8 cellular contexts compared by ENCODE assay signal in the genomic region with DNA sequence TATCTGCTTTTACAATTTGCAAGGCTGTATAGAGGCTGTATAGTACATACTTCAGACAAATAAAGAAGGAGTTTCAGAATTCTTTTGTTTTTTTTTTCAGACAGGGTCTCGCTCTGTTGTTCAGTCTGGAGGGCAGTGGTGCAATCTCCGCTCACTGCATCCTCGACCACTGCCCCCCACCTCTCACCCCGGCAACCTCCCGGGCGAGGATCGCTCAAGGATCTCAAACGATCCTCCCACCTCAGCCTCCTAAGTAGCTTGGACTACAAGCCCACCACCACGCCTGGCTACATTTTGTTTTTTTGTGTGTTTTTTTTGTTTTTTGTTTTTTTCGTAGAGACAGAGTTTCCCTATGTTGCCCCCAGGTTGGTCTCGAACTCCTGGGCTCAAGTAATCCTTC. TPM values are rescaled to one million over a fixed set of nuclear protein-coding genes. Genes with fewer than 3 reads are reported as not detected.
A peak's percentile ranks its signal among the peaks of the same experiment; 100 is the strongest.
DNase-seq lines count a peak whose midpoint lies in the region; ATAC-seq and TF ChIP-seq lines count a peak whose summit lies in the region.

No MANE protein-coding gene starts in this region.

- no peaks in the 10 kb centered on the region for H3K27me3 ChIP-seq in CD4-positive, alpha-beta T cell (ENCODE audit: control insufficient read depth, insufficient read depth, low read length)
- no peaks in the 10 kb centered on the region for H3K27me3 ChIP-seq in HUES6 (ENCODE audit: control insufficient read depth, insufficient read depth, low read length)

- H3K4me1 ChIP-seq in HUES6 (ENCODE audit: control insufficient read depth, insufficient read depth, low read length), result no peaks in the 10 kb centered on the region

- ATAC-seq in CD4-positive, alpha-beta T cell (ENCODE audit: poor library complexity), result peak; percentile 11
- no peak for ATAC-seq in GM19023 (IDR thresholded peaks at IDR 0.05; ENCODE audit: unreplicated experiment)

- H3K36me3 ChIP-seq in HUES6 (ENCODE audit: control insufficient read depth, insufficient read depth, low read length), result peaks cover 26% of the 10 kb centered on the region

- no peaks in the 10 kb centered on the region for H3K27me3 Mint-ChIP-seq in CD4-positive, alpha-beta T cell
- H3K27me3 Mint-ChIP-seq in nephron progenitor cell (ENCODE audit: low read depth, poor library complexity), result peaks cover 9% of the 10 kb centered on the region

- peak overlapping the region; percentile 14; the same call in 1 of the 2 replicates for H3K4me3 ChIP-seq in HUES6 (ENCODE audit: low read depth, low read length)

- CTCF ChIA-PET in CD4-positive, alpha-beta T cell (lab: Charles Lee), result interaction anchor here (0.7 to 2.5 kb wide), 5 partner anchors 9 to 88 kb away, joined by 3 to 10 read pairs (median 4); a partner anchor contains a TSS

- POLR2A ChIA-PET in CD4-positive, alpha-beta T cell (lab: Charles Lee), result interaction anchor here (0.6 to 2.4 kb wide), 13 partner anchors 9 to 104 kb away, joined by 3 to 13 read pairs (median 5); a partner anchor contains a TSS

- H3K4me3 Mint-ChIP-seq in CD4-positive, alpha-beta T cell, result peak overlapping the region; percentile 87
- peak overlapping the region; percentile 99 for H3K4me3 Mint-ChIP-seq in nephron progenitor cell

- no peak for DNase-seq in CD4-positive, alpha-beta T cell
- DNase-seq in caudate nucleus (lab: John Stamatoyannopoulos, UW) (no peak), nephron progenitor cell (no peak), D341Med (ENCODE audit: low spot score) (no peak), MV-4-11 (lab: John Stamatoyannopoulos, UW) (no peak), NCI-H187 treated with DMSO at 0.1 percent for 48 hours (lab: John Stamatoyannopoulos, UW) (no peak)

- H3K9me3 ChIP-seq in CD4-positive, alpha-beta T cell (ENCODE audit: control insufficient read depth, low read length), result no peaks in the 10 kb centered on the region
- H3K9me3 ChIP-seq in HUES6 (ENCODE audit: control insufficient read depth, insufficient read depth, low read depth, low read length), result no peaks in the 10 kb centered on the region

- H3K9ac ChIP-seq in HUES6 (ENCODE audit: low read length), result no peak overlapping the region

- peaks cover 67% of the 10 kb centered on the region for H3K4me1 Mint-ChIP-seq in CD4-positive, alpha-beta T cell (ENCODE audit: low read depth)
- H3K4me1 Mint-ChIP-seq in nephron progenitor cell, result peaks cover 38% of the 10 kb centered on the region

- peak overlapping the region; percentile 54 for H3K27ac ChIP-seq in CD4-positive, alpha-beta T cell (ENCODE audit: low read depth, low read length)
- H3K27ac ChIP-seq in HUES6 (ENCODE audit: low read depth, low read length), result no peak overlapping the region
- H3K27ac ChIP-seq in caudate nucleus (ENCODE audit: low read depth, low read length), result peak overlapping the region; percentile 13

- intact Hi-C loops in CD4-positive, alpha-beta T cell (cut with DNase I, micrococcal nuclease), result loop anchor here (2.0 to 5.0 kb wide), 4 partner anchors 17 to 81 kb away; no protein-coding TSS in a partner anchor

- no peak for TF ChIP-seq CTCF in CD4-positive, alpha-beta T cell (IDR thresholded peaks at IDR 0.05)
- TF ChIP-seq CTCF in nephron progenitor cell (IDR thresholded peaks at IDR 0.05), result no peak

- H3K36me3 Mint-ChIP-seq in CD4-positive, alpha-beta T cell (ENCODE audit: low read depth), result peaks cover 49% of the 10 kb centered on the region
- peaks cover 5% of the 10 kb centered on the region for H3K36me3 Mint-ChIP-seq in nephron progenitor cell (ENCODE audit: low read depth)

- H3K9me3 Mint-ChIP-seq in CD4-positive, alpha-beta T cell, result no peaks in the 10 kb centered on the region
- H3K9me3 Mint-ChIP-seq in nephron progenitor cell, result no peaks in the 10 kb centered on the region

- H3K27ac Mint-ChIP-seq in CD4-positive, alpha-beta T cell, result peak overlapping the region; percentile 94
- peak overlapping the region; percentile 29 for H3K27ac Mint-ChIP-seq in nephron progenitor cell

RNA-seq across cellular contexts. Expression of a gene that starts 1.8 kb away (rescaled TPM):
- 10 to 100 TPM; 37.9 to 38.7 TPM for total RNA-seq in CD4-positive, alpha-beta T cell

RNA-seq across cellular contexts. Expression of a gene that starts 1.8 kb away (rescaled TPM):
- 10 to 100 TPM; 11.9 to 13.0 TPM for total RNA-seq in CD4-positive, alpha-beta T cell

RNA-seq across cellular contexts. Expression of a gene that starts 15.5 kb away (rescaled TPM):
- total RNA-seq in CD4-positive, alpha-beta T cell, result 10 to 100 TPM; 22.2 to 22.4 TPM

RNA-seq across cellular contexts. Expression of a gene that starts 46.7 kb away (rescaled TPM):
- 10 to 100 TPM; 40.7 to 43.4 TPM for total RNA-seq in CD4-positive, alpha-beta T cell

RNA-seq across cellular contexts. Expression of a gene that starts 51.5 kb away (rescaled TPM):
- total RNA-seq in CD4-positive, alpha-beta T cell, result 10 to 100 TPM; 17.8 to 19.5 TPM
